In genomic region chr12:109529618-109530300, GRCh38 we compare ENCODE assay signal across 22 cellular contexts. TPM values are rescaled to one million over a fixed set of nuclear protein-coding genes. Genes with fewer than 3 reads are reported as not detected.
DNase-seq lines count a peak whose midpoint lies in the region; ATAC-seq and TF ChIP-seq lines count a peak whose summit lies in the region.
"Had no signal": no experiment of that assay in that cellular context is flagged by ENCODE, and none has a peak within 500 bp of the region (broad histone marks: within the 10 kb centered on the region; RNA-seq: fewer than 3 reads in every experiment).

No MANE protein-coding gene starts in this region.

- H3K4me1 ChIP-seq in lower lobe of right lung: no peaks in the 10 kb centered on the region
- H3K4me1 ChIP-seq: ascending aorta, transverse colon had no signal

- peak overlapping the region; percentile 78 for H3K27ac ChIP-seq in caudate nucleus (ENCODE audit: low read depth, low read length)
- H3K27ac ChIP-seq in lower lobe of right lung: no peak overlapping the region
- H3K27ac ChIP-seq: ascending aorta, transverse colon had no signal

- ATAC-seq in lower lobe of right lung (no peak), GM18511 (IDR thresholded peaks at IDR 0.05; ENCODE audit: unreplicated experiment) (no peak)
- no peak for ATAC-seq in stimulated activated effector memory CD8-positive, alpha-beta T cell treated with anti-CD3 and anti-CD28 coated beads, Interleukin-12 subunit alpha, Interleukin-12 subunit beta, amount 100 ng/mL, for 72 hours
- ATAC-seq: left lobe of liver had no signal

- H3K4me3 Mint-ChIP-seq in stimulated activated effector memory CD8-positive, alpha-beta T cell treated with anti-CD3 and anti-CD28 coated beads, Interleukin-12 subunit alpha, Interleukin-12 subunit beta, amount 100 ng/mL, for 72 hours: no peak overlapping the region
- H3K4me3 Mint-ChIP-seq: activated B cell treated with CpG ODN at 0.5 μM for 24 hours; CD14-positive monocyte; neural crest cell; T-helper 1 cell treated with Interleukin-12 subunit alpha and Interleukin-12 subunit beta and Interleukin-4 antibody, amounts not matched to agents 30 μg/mL and 1 μg/mL, for 36 hours had no signal

- DNase-seq in NCI-H2171 treated with DMSO at 0.1 percent for 48 hours (lab: John Stamatoyannopoulos, UW): peak; percentile 28
- no peak for DNase-seq in NCI-H2171 (lab: John Stamatoyannopoulos, UW)
- peak in 7 of 61 donors; percentile 4 to 56 (median 20) for DNase-seq in caudate nucleus (lab: John Stamatoyannopoulos, UW)
- DNase-seq in lower lobe of right lung: peak; percentile 6
- no peak for DNase-seq in stimulated activated effector memory CD8-positive, alpha-beta T cell treated with anti-CD3 and anti-CD28 coated beads, Interleukin-12 subunit alpha, Interleukin-12 subunit beta, amount 100 ng/mL, for 72 hours (ENCODE audit: low spot score in 2 of 2)
- no peak for DNase-seq in putamen (ENCODE audit: low spot score)
- DNase-seq in activated naive CD4-positive, alpha-beta T cell treated with anti-CD3 and anti-CD28 coated beads, Interleukin-2, amount 50 U/mL, for 16 hours: no peak
- DNase-seq: 8988T; activated B cell treated with CpG ODN at 0.5 μM for 24 hours; activated gamma-delta T cell treated with Interleukin-2 at 50 U/mL for 16 hours; cortex of kidney; NCI-H187 treated with DMSO at 0.1 percent for 48 hours; NCI-H69; sigmoid colon; stimulated activated CD4-positive, alpha-beta T cell treated with anti-CD3 and anti-CD28 coated beads, Interleukin-4, amount 100 ng/mL, for 1 hour; transverse colon had no signal

- H3K4me3 ChIP-seq in lower lobe of right lung: no peak overlapping the region
- H3K4me3 ChIP-seq: ascending aorta, sigmoid colon, transverse colon had no signal

- H3K9me3 Mint-ChIP-seq in stimulated activated effector memory CD8-positive, alpha-beta T cell treated with anti-CD3 and anti-CD28 coated beads, Interleukin-12 subunit alpha, Interleukin-12 subunit beta, amount 100 ng/mL, for 72 hours: no peaks in the 10 kb centered on the region
- H3K9me3 Mint-ChIP-seq: activated B cell treated with CpG ODN at 0.5 μM for 24 hours; CD14-positive monocyte; neural crest cell; T-helper 1 cell treated with Interleukin-12 subunit alpha and Interleukin-12 subunit beta and Interleukin-4 antibody, amounts not matched to agents 30 μg/mL and 1 μg/mL, for 36 hours had no signal

- H3K27ac Mint-ChIP-seq in stimulated activated effector memory CD8-positive, alpha-beta T cell treated with anti-CD3 and anti-CD28 coated beads, Interleukin-12 subunit alpha, Interleukin-12 subunit beta, amount 100 ng/mL, for 72 hours: peak overlapping the region; percentile 48
- H3K27ac Mint-ChIP-seq: activated B cell treated with CpG ODN at 0.5 μM for 24 hours; T-helper 1 cell treated with Interleukin-12 subunit alpha and Interleukin-12 subunit beta and Interleukin-4 antibody, amounts not matched to agents 30 μg/mL and 1 μg/mL, for 36 hours had no signal

- intact Hi-C loops in lower lobe of right lung (cut with DNase I): loop anchor here (10.0 kb wide), 1 partner anchor 245 kb away; no protein-coding TSS in a partner anchor

- H3K4me1 Mint-ChIP-seq in stimulated activated effector memory CD8-positive, alpha-beta T cell treated with anti-CD3 and anti-CD28 coated beads, Interleukin-12 subunit alpha, Interleukin-12 subunit beta, amount 100 ng/mL, for 72 hours: no peaks in the 10 kb centered on the region
- H3K4me1 Mint-ChIP-seq: activated B cell treated with CpG ODN at 0.5 μM for 24 hours, CD14-positive monocyte had no signal

- no peaks in the 10 kb centered on the region for H3K27me3 ChIP-seq in lower lobe of right lung (ENCODE audit: low read depth)
- H3K27me3 ChIP-seq: ascending aorta, sigmoid colon, transverse colon had no signal

- H3K9me3 ChIP-seq in lower lobe of right lung: no peaks in the 10 kb centered on the region
- H3K9me3 ChIP-seq: ascending aorta, sigmoid colon, transverse colon had no signal

- H3K36me3 ChIP-seq in lower lobe of right lung: peaks cover 98% of the 10 kb centered on the region

- peaks cover 49% of the 10 kb centered on the region for H3K36me3 Mint-ChIP-seq in stimulated activated effector memory CD8-positive, alpha-beta T cell treated with anti-CD3 and anti-CD28 coated beads, Interleukin-12 subunit alpha, Interleukin-12 subunit beta, amount 100 ng/mL, for 72 hours

- TF ChIP-seq CTCF in lower lobe of right lung (IDR thresholded peaks at IDR 0.05): no peak

RNA-seq across cellular contexts. Expression of gene MMAB, which starts 43.5 kb away (rescaled TPM):
- 55.0 TPM for total RNA-seq in lower lobe of right lung

RNA-seq across cellular contexts. Expression of gene MVK, which starts 43.8 kb away (rescaled TPM):
- total RNA-seq in lower lobe of right lung: 25.1 TPM

RNA-seq across cellular contexts. Expression of gene UBE3B, which starts 52.3 kb away (rescaled TPM):
- total RNA-seq in lower lobe of right lung: 40.1 TPM

RNA-seq across cellular contexts. Expression of gene KCTD10, which starts 52.7 kb away (rescaled TPM):
- total RNA-seq in lower lobe of right lung: 61.4 TPM

Comparison
In these comparisons a context has a peak if more than half of its experiments do, and no peak if none do; other contexts are left out.
1. DNase-seq: peak in NCI-H2171 treated with DMSO at 0.1 percent for 48 hours (single experiment) and lower lobe of right lung (single experiment); none in NCI-H2171 (single experiment), stimulated activated effector memory CD8-positive, alpha-beta T cell treated with anti-CD3 and anti-CD28 coated beads, Interleukin-12 subunit alpha, Interleukin-12 subunit beta, amount 100 ng/mL, for 72 hours (0 of 2), putamen (single experiment) and activated naive CD4-positive, alpha-beta T cell treated with anti-CD3 and anti-CD28 coated beads, Interleukin-2, amount 50 U/mL, for 16 hours (single experiment).